ENCODE assay signal across 31 cellular contexts in the genomic region with DNA sequence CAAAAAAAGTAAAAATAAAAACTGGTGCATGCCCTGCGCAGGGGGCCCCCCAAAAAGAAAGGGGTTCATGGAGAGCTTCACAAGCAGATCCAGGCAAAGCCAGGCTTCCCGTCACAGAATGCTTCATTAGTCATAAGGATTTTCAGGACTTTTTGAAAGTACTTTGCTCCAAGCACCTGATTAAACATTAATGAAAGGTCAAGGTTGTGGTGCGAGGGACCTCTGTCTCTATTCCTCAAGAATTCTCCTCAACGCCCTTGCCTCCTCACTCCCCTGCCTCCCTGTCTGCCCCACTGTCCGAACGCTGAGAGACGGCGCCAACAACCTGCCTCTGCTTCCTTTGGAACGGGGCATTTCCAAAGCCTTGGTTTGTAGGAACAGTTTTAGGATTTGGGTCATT.
"Had no signal": no experiment of that assay in that cellular context is flagged by ENCODE, and none has a peak within 500 bp of the region (broad histone marks: within the 10 kb centered on the region; RNA-seq: fewer than 3 reads in every experiment).

No MANE protein-coding gene starts in this region.

- H3K9me3 ChIP-seq: gastrocnemius medialis had no signal

- DNase-seq: activated B cell treated with CpG ODN at 0.5 μM for 24 hours; activated CD4-positive, alpha-beta T cell treated with anti-CD3 and anti-CD28 coated beads for 48 hours; activated CD4-positive, alpha-beta T cell treated with anti-CD3 and anti-CD28 coated beads, Interleukin-2, amount 50 U/mL, for 1 hour; activated CD4-positive, alpha-beta T cell treated with anti-CD3 and anti-CD28 coated beads, Interleukin-2, amount 50 U/mL, for 48 hours; activated CD8-positive, alpha-beta memory T cell treated with anti-CD3 and anti-CD28 coated beads for 24 hours; activated CD8-positive, alpha-beta T cell treated with anti-CD3 and anti-CD28 coated beads for 36 hours; activated effector memory CD4-positive, alpha-beta T cell treated with Interleukin-2 at 50 U/mL for 16 hours; activated gamma-delta T cell treated with Interleukin-2 at 50 U/mL for 16 hours; activated naive CD4-positive, alpha-beta T cell treated with anti-CD3 and anti-CD28 coated beads, Interleukin-2, amount 50 U/mL, for 16 hours; activated naive CD4-positive, alpha-beta T cell treated with Interleukin-2 at 50 U/mL for 16 hours; activated T-cell treated with anti-CD3 and anti-CD28 coated beads, Interleukin-2, amount 50 U/mL, for 4 hours; amniotic stem cell; anterior cingulate cortex; brain microvascular endothelial cell; cortex of kidney; effector CD8-positive, alpha-beta T cell; foreskin fibroblast; gastrocnemius medialis; T-helper 1 cell; T-helper 17 cell; T1000; WERI-Rb-1 had no signal

- H3K27ac ChIP-seq: brain microvascular endothelial cell, epithelial cell of prostate, gastrocnemius medialis, WERI-Rb-1 had no signal

- ATAC-seq: activated CD4-positive, CD25-positive, alpha-beta regulatory T cell treated with anti-CD3 and anti-CD28 coated beads, Interleukin-2, amount 50 U/mL, for 24 hours; activated CD8-positive, alpha-beta T cell treated with anti-CD3 and anti-CD28 coated beads for 36 hours; activated T-cell treated with anti-CD3 and anti-CD28 coated beads, Interleukin-2, amount 50 U/mL, for 4 hours; activated T-helper 17 cell treated with anti-CD3 and anti-CD28 coated beads, Interleukin-2, amount 50 U/mL, for 72 hours; esophagus mucosa; gastrocnemius medialis; T-helper 17 cell had no signal

- H3K27me3 ChIP-seq: brain microvascular endothelial cell, gastrocnemius medialis had no signal

- FAIRE-seq: astrocyte, bronchial epithelial cell, colon, endometrium, endothelial cell of umbilical vein had no signal

- H3K4me1 ChIP-seq: gastrocnemius medialis had no signal

- H3K4me3 ChIP-seq: gastrocnemius medialis had no signal

- H3K36me3 ChIP-seq: brain microvascular endothelial cell, gastrocnemius medialis, WERI-Rb-1 had no signal
